In genomic region chr9:72586388-72587160, GRCh38 we compare ENCODE assay signal across 8 cellular contexts.
DNase-seq lines count a peak whose midpoint lies in the region; ATAC-seq, FAIRE-seq and TF ChIP-seq lines count a peak whose summit lies in the region.

No MANE protein-coding gene starts in this region.

- H3K27ac Mint-ChIP-seq in activated naive CD8-positive, alpha-beta T cell: peak overlapping the region; percentile 1

- dilution Hi-C loops in keratinocyte (cut with MboI; ENCODE audit: extremely low pct_ligation_motif_present, low sequenced_read_pairs): loop anchor here (25.0 kb wide), 1 partner anchor 224 kb away; the partner anchor contains the start of gene ZFAND5

- peak overlapping the region; percentile 0 for H3K4me3 Mint-ChIP-seq in activated naive CD8-positive, alpha-beta T cell

- H4K20me1 ChIP-seq in keratinocyte (ENCODE audit: control insufficient read depth, extremely low read depth, insufficient read depth, low read length) (no peaks in the 10 kb centered on the region), OCI-LY7 (ENCODE audit: insufficient read depth, low read length) (no peaks in the 10 kb centered on the region)

- 66% methylated on average over 5 of the region's 5 CpGs for WGBS in A549 (ENCODE audit: missing lambda C conversion rate)

- no peaks in the 10 kb centered on the region for H3K9me2 ChIP-seq in OCI-LY7 (ENCODE audit: insufficient read depth, low read length)

- no peaks in the 10 kb centered on the region for H3K9me3 Mint-ChIP-seq in activated naive CD8-positive, alpha-beta T cell (ENCODE audit: low read depth)

- no peaks in the 10 kb centered on the region for H3K9me1 ChIP-seq in keratinocyte (ENCODE audit: control insufficient read depth, extremely low read depth, insufficient read depth, low read length)

- H3K4me1 ChIP-seq in A549 (peaks cover 47% of the 10 kb centered on the region), keratinocyte (ENCODE audit: control insufficient read depth, extremely low read depth, insufficient read depth, low read length) (peaks cover 27% of the 10 kb centered on the region), OCI-LY7 (ENCODE audit: insufficient read depth, low read length, poor library complexity, severe bottlenecking) (no peaks in the 10 kb centered on the region)

- H2AFZ ChIP-seq in keratinocyte (ENCODE audit: control insufficient read depth, low read length) (no peak overlapping the region), OCI-LY7 (ENCODE audit: low read length) (no peak overlapping the region)

- DNase-seq in A549 (ENCODE audit: low read depth in 1 of 2, low spot score in 1 of 2) (peak; percentile 51 to 84), NCI-H460 (ENCODE audit: extremely low read depth, low read depth) (peak; percentile 44), keratinocyte (ENCODE audit: low read depth, low spot score) (peak; percentile 58), OCI-LY7 (ENCODE audit: low spot score) (no peak), SK-N-DZ (ENCODE audit: low spot score) (no peak), SHP77 treated with DMSO at 0.1 percent for 48 hours (lab: John Stamatoyannopoulos, UW) (no peak)

- intact Hi-C loops in OCI-LY7 (cut with micrococcal nuclease; ENCODE audit: unreplicated experiment): no loop called here

- TF ChIP-seq EP300 in A549 (IDR thresholded peaks at IDR 0.05): peak; percentile 77 to 82; a peak in 3 of 5 replicates

- peaks cover 36% of the 10 kb centered on the region for H3K4me1 Mint-ChIP-seq in activated naive CD8-positive, alpha-beta T cell (ENCODE audit: low read depth)

- H3K4me3 ChIP-seq in A549 (no peak overlapping the region), keratinocyte (ENCODE audit: control insufficient read depth in 2 of 3, extremely low read depth in 1 of 3, insufficient read depth in 2 of 3, low read depth in 1 of 3, low read length in 3 of 3) (no peak overlapping the region), OCI-LY7 (ENCODE audit: low read depth, low read length, poor library complexity, severe bottlenecking) (no peak overlapping the region)

- TF ChIP-seq CTCF in A549 (IDR thresholded peaks at IDR 0.05) (peak; percentile 43), keratinocyte (optimal IDR thresholded peaks at IDR 0.05 in 1 of 3, IDR thresholded peaks at IDR 0.05 in 1 of 3, conservative IDR thresholded peaks at IDR 0.05 in 1 of 3; ENCODE audit: extremely low read depth in 1 of 3, insufficient read depth in 2 of 3, low read length in 3 of 3) (peak; percentile 9 to 55 (median 32)), OCI-LY7 (conservative IDR thresholded peaks at IDR 0.05; ENCODE audit: low read length) (no peak)

- CTCF ChIA-PET in A549 (lab: Yijun Ruan, JAX): interaction anchor here (0.9 to 2.0 kb wide), 10 partner anchors 11 to 305 kb away, joined by 3 to 7 read pairs (median 4); partner anchors contain the start of gene ZFAND5
- CTCF ChIA-PET in OCI-LY7 (lab: Charles Lee; ENCODE audit: unreplicated experiment): interaction anchor here (0.6 kb wide), 1 partner anchor 19 kb away, joined by 3 read pairs; no protein-coding TSS in a partner anchor

- no peaks in the 10 kb centered on the region for H3K79me2 ChIP-seq in keratinocyte (ENCODE audit: control insufficient read depth, insufficient read depth, low read length)
- H3K79me2 ChIP-seq in OCI-LY7 (ENCODE audit: insufficient read depth, low read depth, low read length): no peaks in the 10 kb centered on the region

- no peaks in the 10 kb centered on the region for H3K27me3 Mint-ChIP-seq in activated naive CD8-positive, alpha-beta T cell

- no TSS peak for BruUV-seq in OCI-LY7 (replicated peaks; lab: Mats Ljungman, UMichigan)

- ATAC-seq in A549: peak; percentile 86 to 88
- ATAC-seq in GM18867 (IDR thresholded peaks at IDR 0.05; ENCODE audit: unreplicated experiment): peak; percentile 78

- no peak for FAIRE-seq in A549 (lab: Jason Lieb, UNC)
- FAIRE-seq in keratinocyte (lab: Jason Lieb, UNC): peak; percentile 94

- TF ChIP-seq RAD21 in A549 (conservative IDR thresholded peaks at IDR 0.05 in 1 of 2, IDR thresholded peaks at IDR 0.05 in 1 of 2): peak; percentile 51 to 78

- H3K9ac ChIP-seq in keratinocyte (ENCODE audit: control insufficient read depth, extremely low read depth, insufficient read depth, low read length): no peak overlapping the region

- H3K36me3 ChIP-seq in keratinocyte (ENCODE audit: control insufficient read depth in 2 of 2, extremely low read depth in 1 of 2, insufficient read depth in 2 of 2, low read length in 2 of 2) (no peaks in the 10 kb centered on the region), OCI-LY7 (ENCODE audit: insufficient read depth, low read length) (no peaks in the 10 kb centered on the region)

- no peak for TF ChIP-seq POLR2A in A549 (IDR thresholded peaks at IDR 0.05; ENCODE audit: low read length)

- H3K27ac ChIP-seq in A549: peak overlapping the region; percentile 72 to 83
- H3K27ac ChIP-seq in keratinocyte (ENCODE audit: control insufficient read depth, insufficient read depth, low read length): peak overlapping the region; percentile 15
- H3K27ac ChIP-seq in OCI-LY7 (ENCODE audit: low read depth, low read length, poor library complexity, severe bottlenecking): no peak overlapping the region

- H3K27me3 ChIP-seq in keratinocyte (ENCODE audit: control insufficient read depth, extremely low read depth, insufficient read depth, low read length): no peaks in the 10 kb centered on the region

- POLR2A ChIA-PET in A549 (lab: Yijun Ruan, JAX) (interaction anchor here (0.7 to 2.0 kb wide), 5 partner anchors 8 to 294 kb away, joined by 3 to 24 read pairs (median 3); partner anchors contain the start of gene ZFAND5), OCI-LY7 (lab: Charles Lee) (interaction anchor here (0.7 to 0.8 kb wide), 2 partner anchors 77 to 283 kb away, joined by 3 read pairs; no protein-coding TSS in a partner anchor)

- H3K9me3 ChIP-seq in A549 (no peaks in the 10 kb centered on the region), keratinocyte (ENCODE audit: control insufficient read depth, low read depth, low read length) (no peaks in the 10 kb centered on the region), OCI-LY7 (ENCODE audit: low read length) (no peaks in the 10 kb centered on the region)

- peaks cover 2% of the 10 kb centered on the region for H3K36me3 Mint-ChIP-seq in activated naive CD8-positive, alpha-beta T cell

- H3K4me2 ChIP-seq in A549 (peak overlapping the region; percentile 70), keratinocyte (ENCODE audit: control insufficient read depth, extremely low read depth, insufficient read depth, low read depth, low read length) (peak overlapping the region; percentile 19), OCI-LY7 (ENCODE audit: low read length) (no peak overlapping the region)

TF ChIP-seq in A549, 52 proteins besides CTCF, POLR2A, EP300 and RAD21 (continues in another document):
- TF ChIP-seq RARB (CRISPR knock-in tag; IDR thresholded peaks at IDR 0.05) (no peak), MAFK (IDR thresholded peaks at IDR 0.05; ENCODE audit: partially characterized antibody) (no peak), HES2 (IDR thresholded peaks at IDR 0.05) (peak; percentile 93), KDM5A (IDR thresholded peaks at IDR 0.05) (no peak), USF2 (IDR thresholded peaks at IDR 0.05) (no peak), FOSB (CRISPR knock-in tag; IDR thresholded peaks at IDR 0.05) (no peak), FOXS1 (CRISPR knock-in tag; IDR thresholded peaks at IDR 0.05) (no peak), CHD4 (IDR thresholded peaks at IDR 0.05; ENCODE audit: borderline replicate concordance) (no peak), EHF (CRISPR knock-in tag; IDR thresholded peaks at IDR 0.05) (no peak), BCL3 (IDR thresholded peaks at IDR 0.05) (peak; percentile 80; the same call in 2 of the 3 replicates), HEYL (CRISPR knock-in tag; IDR thresholded peaks at IDR 0.05) (no peak), ATOH8 (CRISPR knock-in tag; IDR thresholded peaks at IDR 0.05; ENCODE audit: low read depth) (no peak), POLR2AphosphoS2 (conservative IDR thresholded peaks at IDR 0.05; ENCODE audit: low read length) (no peak), RCOR1 (IDR thresholded peaks at IDR 0.05; ENCODE audit: low read depth, low read length) (no peak)

Comparison
In these comparisons a context has a peak if more than half of its experiments do, and no peak if none do; other contexts are left out.
1. DNase-seq: peak in A549 (2 of 2), NCI-H460 (single experiment) and keratinocyte (single experiment); none in OCI-LY7 (single experiment), SK-N-DZ (single experiment) and SHP77 treated with DMSO at 0.1 percent for 48 hours (single experiment).